Comparison of ENCODE assay signal across 18 cellular contexts in the genomic region with DNA sequence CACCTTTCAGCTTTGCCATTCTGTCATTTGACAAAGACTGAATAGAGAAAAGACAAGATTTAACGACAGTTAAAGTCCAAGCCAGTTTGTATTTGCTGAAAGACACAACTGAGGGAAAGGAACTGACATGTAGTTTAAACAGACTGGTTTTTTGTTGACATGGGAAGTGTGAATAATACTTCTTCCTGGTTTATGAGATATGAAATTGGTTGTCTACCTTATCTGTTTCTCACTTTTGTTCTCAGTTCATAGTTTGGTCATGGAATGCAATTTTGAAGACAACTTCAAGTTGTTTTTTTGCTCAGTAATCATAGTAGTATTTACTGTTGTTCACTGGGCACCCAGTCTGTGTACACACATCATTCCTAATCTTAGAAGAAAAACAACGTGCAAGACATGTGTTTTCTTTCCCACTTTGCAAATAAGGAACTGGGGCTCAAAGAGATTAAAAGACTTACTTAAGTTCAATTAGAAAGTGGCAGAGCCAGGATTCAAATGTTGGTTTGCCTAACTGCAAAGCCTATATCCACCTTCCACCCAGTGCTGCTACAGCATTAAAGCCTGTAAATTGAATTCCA.
DNase-seq lines count a peak whose midpoint lies in the region; ATAC-seq and TF ChIP-seq lines count a peak whose summit lies in the region.
"Had no signal": no experiment of that assay in that cellular context is flagged by ENCODE, and none has a peak within 500 bp of the region (broad histone marks: within the 10 kb centered on the region; RNA-seq: fewer than 3 reads in every experiment).

No MANE protein-coding gene starts in this region.

- TF ChIP-seq POLR2A in heart left ventricle (IDR thresholded peaks at IDR 0.05) = no peak
- no peak for TF ChIP-seq POLR2A in transverse colon (IDR thresholded peaks at IDR 0.05)

- peak overlapping the region in 10 of 12 donors; percentile 1 to 89 (median 42) for H3K27ac ChIP-seq in heart left ventricle
- peak overlapping the region; percentile 61 to 98 for H3K27ac ChIP-seq in coronary artery
- H3K27ac ChIP-seq in muscle layer of colon (ENCODE audit: low read depth, low read length) = peak overlapping the region; percentile 31
- H3K27ac ChIP-seq in transverse colon = peak overlapping the region; percentile 82 to 90 (median 86)
- H3K27ac ChIP-seq in OCI-LY7 (ENCODE audit: low read depth, low read length, poor library complexity, severe bottlenecking) = no peak overlapping the region

- no peak overlapping the region for H2AFZ ChIP-seq in OCI-LY7 (ENCODE audit: low read length)

- no peaks in the 10 kb centered on the region for H4K20me1 ChIP-seq in OCI-LY7 (ENCODE audit: insufficient read depth, low read length)

- POLR2A ChIA-PET in OCI-LY7 (lab: Charles Lee) = interaction anchor here (1.0 to 4.2 kb wide), 6 partner anchors 7 to 508 kb away, joined by 3 to 22 read pairs (median 5); no protein-coding TSS in a partner anchor

- intact Hi-C loops in heart left ventricle (cut with DNase I) (loop anchor here in 1 of 10 donors (10.0 kb wide), 1 partner anchor 283 kb away; no protein-coding TSS in a partner anchor), left ventricle myocardium superior (cut with micrococcal nuclease) (no loop called here), transverse colon (cut with DNase I; ENCODE audit: low total_unique reads) (no loop called here), OCI-LY7 (cut with micrococcal nuclease; ENCODE audit: unreplicated experiment) (no loop called here)

- ATAC-seq in heart left ventricle = no peak
- ATAC-seq in left ventricle myocardium superior = no peak
- ATAC-seq: activated CD8-positive, alpha-beta T cell treated with anti-CD3 and anti-CD28 coated beads, Interleukin-2, amount 10 ng/mL, durations not matched to agents 7 days and 5 days had no signal

- no peaks in the 10 kb centered on the region for H3K27me3 ChIP-seq in heart left ventricle
- H3K27me3 ChIP-seq in muscle layer of colon (ENCODE audit: control insufficient read depth in 1 of 2, insufficient read depth in 2 of 2, low read length in 2 of 2) = no peaks in the 10 kb centered on the region
- H3K27me3 ChIP-seq in transverse colon = no peaks in the 10 kb centered on the region
- H3K27me3 ChIP-seq: MG63, Peyer's patch had no signal

- H3K9me2 ChIP-seq in OCI-LY7 (ENCODE audit: insufficient read depth, low read length) = no peaks in the 10 kb centered on the region

- BruUV-seq in OCI-LY7 (replicated peaks; lab: Mats Ljungman, UMichigan) = no TSS peak

- peaks cover 0 to 9% (median 0%) of the 10 kb centered on the region in 9 donors for H3K36me3 ChIP-seq in heart left ventricle
- peaks cover 3% of the 10 kb centered on the region for H3K36me3 ChIP-seq in muscle layer of colon (ENCODE audit: insufficient read depth, low read length)
- no peaks in the 10 kb centered on the region for H3K36me3 ChIP-seq in transverse colon
- peaks cover 19% of the 10 kb centered on the region for H3K36me3 ChIP-seq in OCI-LY7 (ENCODE audit: insufficient read depth, low read length)

- DNase-seq in heart left ventricle = no peak
- DNase-seq in left ventricle myocardium superior = no peak
- no peak for DNase-seq in coronary artery (ENCODE audit: low spot score)
- no peak for DNase-seq in transverse colon
- no peak for DNase-seq in NCI-H345 (lab: John Stamatoyannopoulos, UW)
- no peak for DNase-seq in OCI-LY7 (ENCODE audit: low spot score)
- DNase-seq in NCI-H1417 (lab: John Stamatoyannopoulos, UW) = no peak
- DNase-seq: activated CD8-positive, alpha-beta T cell treated with anti-CD3 and anti-CD28 coated beads, Interleukin-2, amount 10 ng/mL, durations not matched to agents 7 days and 5 days; activated effector memory CD4-positive, alpha-beta T cell treated with anti-CD3 and anti-CD28 coated beads, Interleukin-2, amount 50 U/mL, for 16 hours; HFFc6; hippocampal formation; MG63; NCI-H187 treated with DMSO at 0.1 percent for 48 hours; NCI-H748 treated with DMSO at 0.1 percent for 48 hours; nucleus accumbens; Peyer's patch had no signal

- no peak for TF ChIP-seq EP300 in transverse colon (IDR thresholded peaks at IDR 0.05; ENCODE audit: low read depth)

- H3K4me3 ChIP-seq in heart left ventricle (no peak overlapping the region), coronary artery (no peak overlapping the region), muscle layer of colon (ENCODE audit: low read depth in 1 of 2, low read length in 2 of 2) (no peak overlapping the region), transverse colon (no peak overlapping the region), OCI-LY7 (ENCODE audit: low read depth, low read length, poor library complexity, severe bottlenecking) (no peak overlapping the region)
- H3K4me3 ChIP-seq: MG63, Peyer's patch, smooth muscle cell had no signal

- H3K4me1 ChIP-seq in heart left ventricle = peaks cover 2 to 65% (median 39%) of the 10 kb centered on the region in 12 donors
- peaks cover 74% of the 10 kb centered on the region for H3K4me1 ChIP-seq in muscle layer of colon (ENCODE audit: insufficient read depth, low read length)
- H3K4me1 ChIP-seq in transverse colon = peaks cover 38 to 90% (median 66%) of the 10 kb centered on the region in 4 donors
- peaks cover 11% of the 10 kb centered on the region for H3K4me1 ChIP-seq in OCI-LY7 (ENCODE audit: insufficient read depth, low read length, poor library complexity, severe bottlenecking)

- CTCF ChIA-PET in OCI-LY7 (lab: Charles Lee; ENCODE audit: unreplicated experiment) = no interaction called here

- H3K4me2 ChIP-seq in OCI-LY7 (ENCODE audit: low read length) = no peak overlapping the region
- H3K4me2 ChIP-seq: smooth muscle cell had no signal

- H3K9me3 ChIP-seq in heart left ventricle (peaks cover 0 to 5% (median 0%) of the 10 kb centered on the region in 12 donors), muscle layer of colon (ENCODE audit: low read length) (no peaks in the 10 kb centered on the region), transverse colon (no peaks in the 10 kb centered on the region), OCI-LY7 (ENCODE audit: low read length) (peaks cover 1% of the 10 kb centered on the region; the same call in 1 of the 2 replicates)
- H3K9me3 ChIP-seq: MG63, Peyer's patch had no signal

- H3K79me2 ChIP-seq in OCI-LY7 (ENCODE audit: insufficient read depth, low read depth, low read length) = no peaks in the 10 kb centered on the region

- H3K9ac ChIP-seq in muscle layer of colon (ENCODE audit: low read length) = no peak overlapping the region

- no peak for TF ChIP-seq CTCF in heart left ventricle (IDR thresholded peaks at IDR 0.05)
- no peak for TF ChIP-seq CTCF in coronary artery (IDR thresholded peaks at IDR 0.05)
- TF ChIP-seq CTCF in transverse colon (IDR thresholded peaks at IDR 0.05) = no peak
- TF ChIP-seq CTCF in OCI-LY7 (conservative IDR thresholded peaks at IDR 0.05; ENCODE audit: low read length) = no peak

- WGBS in heart left ventricle, 4 donors = 42 to 55% (median 50%) methylated on average over 2 of the region's 2 CpGs
- 26 to 41% methylated on average over 2 of the region's 2 CpGs for WGBS in transverse colon (ENCODE audit: low coverage in 1 of 2), 2 donors

- in situ Hi-C loops in transverse colon (cut with MboI; ENCODE audit: low pct_ligation_motif_present in 1 of 4, low pct_unique_long_range_greater_than_20kb in 1 of 4, low sequenced_read_pairs in 3 of 4) = no loop called here
